Comparison of ENCODE assay signal across 12 cellular contexts in genomic region chr13:55244991-55245644, GRCh38.
DNase-seq lines count a peak whose midpoint lies in the region; ATAC-seq and TF ChIP-seq lines count a peak whose summit lies in the region.
"Had no signal": no experiment of that assay in that cellular context is flagged by ENCODE, and none has a peak within 500 bp of the region (broad histone marks: within the 10 kb centered on the region; RNA-seq: fewer than 3 reads in every experiment).

No MANE protein-coding gene starts in this region.

- no peak for TF ChIP-seq EP300 in Ishikawa (IDR thresholded peaks at IDR 0.05; ENCODE audit: borderline replicate concordance)

- ATAC-seq in HG02938 (IDR thresholded peaks at IDR 0.05; ENCODE audit: unreplicated experiment) (no peak), GM18517 (IDR thresholded peaks at IDR 0.05; ENCODE audit: unreplicated experiment) (no peak)
- ATAC-seq: naive thymus-derived CD8-positive, alpha-beta T cell; Right ventricle myocardium inferior had no signal

- intact Hi-C loops in posterior cingulate gyrus (cut with DNase I): no loop called here

- peak; percentile 46 for DNase-seq in DMS 273 (lab: John Stamatoyannopoulos, UW; ENCODE audit: unreplicated experiment)
- DNase-seq in DMS 273 treated with DMSO at 0.1 percent for 48 hours (lab: John Stamatoyannopoulos, UW): no peak
- peak; percentile 32 for DNase-seq in SKM-1 treated with dmso at 0.1 percent for 144 hours (lab: John Stamatoyannopoulos, UW; ENCODE audit: unreplicated experiment)
- peak; percentile 19 for DNase-seq in left kidney (ENCODE audit: low read depth, low spot score)
- DNase-seq in posterior cingulate gyrus: no peak
- DNase-seq: naive thymus-derived CD8-positive, alpha-beta T cell; stimulated activated CD4-positive, alpha-beta T cell treated with anti-CD3 and anti-CD28 coated beads, Interleukin-2, amount 100 ng/mL, for 24 hours; tibial artery had no signal

- TF ChIP-seq RAD21 in Ishikawa (IDR thresholded peaks at IDR 0.05; ENCODE audit: low read depth): peak; percentile 74

TF ChIP-seq in Ishikawa, 13 proteins besides CTCF, POLR2A, EP300 and RAD21:
- TF ChIP-seq REST (IDR thresholded peaks at IDR 0.05; ENCODE audit: low read depth) (no peak), FOXM1 (IDR thresholded peaks at IDR 0.05; ENCODE audit: borderline replicate concordance, low read depth) (no peak), MAX (IDR thresholded peaks at IDR 0.05) (no peak), TAF1 (IDR thresholded peaks at IDR 0.05; ENCODE audit: low read depth) (no peak), TEAD4 (IDR thresholded peaks at IDR 0.05) (no peak)

Comparison
In these comparisons a context has a peak if more than half of its experiments do, and no peak if none do; other contexts are left out.
1. DNase-seq: peak in DMS 273 (single experiment), SKM-1 treated with dmso at 0.1 percent for 144 hours (single experiment) and left kidney (single experiment); none in DMS 273 treated with DMSO at 0.1 percent for 48 hours (single experiment) and posterior cingulate gyrus (0 of 10).